In the genomic region with DNA sequence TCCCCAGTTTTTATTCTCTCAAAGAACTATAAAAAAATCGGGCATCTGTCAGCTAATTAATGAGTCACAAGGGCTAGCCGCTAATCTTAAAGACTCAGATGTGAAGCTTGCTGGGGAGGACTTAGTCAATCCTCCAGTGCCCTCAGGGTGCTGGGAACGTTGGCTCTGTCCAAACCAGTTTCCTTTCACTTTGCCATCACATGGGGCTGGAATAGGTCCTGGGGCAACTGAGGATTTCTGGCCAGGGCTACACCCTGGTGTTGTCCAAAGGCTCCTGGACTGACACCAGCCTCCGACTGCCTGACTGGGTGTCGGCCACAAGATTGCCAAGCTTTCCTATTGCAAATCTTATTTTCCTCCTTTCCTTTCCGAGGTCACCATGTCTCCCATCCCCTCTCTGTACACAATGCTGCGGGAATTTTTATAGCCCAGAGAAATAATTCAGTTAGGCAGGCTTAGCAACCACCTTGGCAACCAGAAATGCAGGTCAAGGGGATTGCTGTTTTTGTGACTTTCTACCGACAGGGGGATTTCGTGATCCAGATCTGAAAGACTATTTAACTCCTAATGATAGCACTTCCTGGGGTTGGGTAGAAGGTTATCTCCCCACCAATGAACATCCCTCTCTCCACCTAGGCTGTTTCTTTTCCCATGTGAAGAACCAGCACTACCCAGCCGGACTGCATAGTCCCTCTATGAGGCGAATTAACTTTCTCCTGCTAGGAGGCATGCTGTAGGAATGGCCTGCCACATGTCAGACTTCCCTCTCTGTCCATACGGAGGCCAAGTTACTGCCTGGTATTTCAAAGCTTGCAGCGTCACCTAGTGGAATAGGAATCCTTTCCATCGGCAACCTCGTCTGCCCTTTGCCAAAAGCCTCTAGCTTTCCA, we compare ENCODE assay signal across 8 cellular contexts. TPM values are rescaled to one million over a fixed set of nuclear protein-coding genes. Genes with fewer than 3 reads are reported as not detected.
DNase-seq lines count a peak whose midpoint lies in the region; ATAC-seq, FAIRE-seq and TF ChIP-seq lines count a peak whose summit lies in the region.
"Had no signal": no experiment of that assay in that cellular context is flagged by ENCODE, and none has a peak within 500 bp of the region (broad histone marks: within the 10 kb centered on the region; RNA-seq: fewer than 3 reads in every experiment).

No MANE protein-coding gene starts in this region.

- no peaks in the 10 kb centered on the region for H3K9me3 ChIP-seq in astrocyte (ENCODE audit: insufficient read depth, low read depth, low read length)

- FAIRE-seq in astrocyte (lab: Jason Lieb, UNC), result no peak
- no peak for FAIRE-seq in urothelium cell line (lab: Jason Lieb, UNC)

- peaks cover 36% of the 10 kb centered on the region for H3K4me1 ChIP-seq in astrocyte (ENCODE audit: insufficient read depth, low read length)

- peak; percentile 61 for TF ChIP-seq CTCF in astrocyte (IDR thresholded peaks at IDR 0.05; ENCODE audit: insufficient read depth, low read depth, low read length)

- peaks cover 24% of the 10 kb centered on the region for H3K9me3 Mint-ChIP-seq in astrocyte (ENCODE audit: unreplicated experiment)
- peaks cover 28% of the 10 kb centered on the region for H3K9me3 Mint-ChIP-seq in activated CD4-positive, alpha-beta memory T cell treated with anti-CD3 and anti-CD28 coated beads for 36 hours

- peaks cover 5% of the 10 kb centered on the region for H3K36me3 Mint-ChIP-seq in astrocyte (ENCODE audit: low read depth, unreplicated experiment)
- peaks cover 18% of the 10 kb centered on the region for H3K36me3 Mint-ChIP-seq in activated CD4-positive, alpha-beta memory T cell treated with anti-CD3 and anti-CD28 coated beads for 36 hours

- POLR2A ChIA-PET in activated CD4-positive, alpha-beta memory T cell treated with anti-CD3 and anti-CD28 coated beads for 36 hours (lab: Charles Lee), result no interaction called here

- peak overlapping the region; percentile 87 for H3K9ac ChIP-seq in astrocyte (ENCODE audit: low read length)

- peak overlapping the region; percentile 63 for H3K27ac Mint-ChIP-seq in astrocyte (ENCODE audit: unreplicated experiment)
- H3K27ac Mint-ChIP-seq in activated CD4-positive, alpha-beta memory T cell treated with anti-CD3 and anti-CD28 coated beads for 36 hours, result no peak overlapping the region

- peak overlapping the region; percentile 38 for H3K4me3 ChIP-seq in astrocyte (ENCODE audit: insufficient read depth, low read depth, low read length)

- peaks cover 36% of the 10 kb centered on the region for H3K4me1 Mint-ChIP-seq in astrocyte (ENCODE audit: low read depth, unreplicated experiment)
- H3K4me1 Mint-ChIP-seq in activated CD4-positive, alpha-beta memory T cell treated with anti-CD3 and anti-CD28 coated beads for 36 hours (ENCODE audit: low read depth), result peaks cover 17% of the 10 kb centered on the region

- H4K20me1 ChIP-seq in astrocyte (ENCODE audit: insufficient read depth, low read length), result no peaks in the 10 kb centered on the region

- CTCF ChIA-PET in activated CD4-positive, alpha-beta memory T cell treated with anti-CD3 and anti-CD28 coated beads for 36 hours (lab: Charles Lee), result interaction anchor here (1.8 kb wide), 1 partner anchor 16 kb away, joined by 4 read pairs; no protein-coding TSS in a partner anchor

- peak overlapping the region; percentile 94 for H3K27ac ChIP-seq in astrocyte (ENCODE audit: low read depth, low read length)
- H3K27ac ChIP-seq: neutrophil had no signal

- peak; percentile 16 for DNase-seq in HuH-7 (ENCODE audit: low spot score)
- DNase-seq in astrocyte (ENCODE audit: low read depth), result peak; percentile 88
- peak; percentile 84 for DNase-seq in islet precursor cell
- DNase-seq in urothelium cell line (ENCODE audit: low spot score), result peak; percentile 38
- DNase-seq in activated CD4-positive, alpha-beta memory T cell treated with anti-CD3 and anti-CD28 coated beads for 36 hours, result no peak

- no peaks in the 10 kb centered on the region for H3K36me3 ChIP-seq in astrocyte (ENCODE audit: insufficient read depth, low read length)
- H3K36me3 ChIP-seq: neutrophil had no signal

- peak overlapping the region; percentile 84 for H3K4me2 ChIP-seq in astrocyte (ENCODE audit: low read length)

- no peaks in the 10 kb centered on the region for H3K79me2 ChIP-seq in astrocyte (ENCODE audit: insufficient read depth, low read length)

- intact Hi-C loops in activated CD4-positive, alpha-beta memory T cell treated with anti-CD3 and anti-CD28 coated beads for 36 hours (cut with micrococcal nuclease), result no loop called here

- H3K27me3 Mint-ChIP-seq in astrocyte (ENCODE audit: low read depth, unreplicated experiment), result no peaks in the 10 kb centered on the region
- H3K27me3 Mint-ChIP-seq in activated CD4-positive, alpha-beta memory T cell treated with anti-CD3 and anti-CD28 coated beads for 36 hours, result no peaks in the 10 kb centered on the region

- H3K27me3 ChIP-seq in astrocyte (ENCODE audit: insufficient read depth, low read length), result no peaks in the 10 kb centered on the region
- H3K27me3 ChIP-seq: neutrophil had no signal

- ATAC-seq in GM21360 (IDR thresholded peaks at IDR 0.05; ENCODE audit: unreplicated experiment) (no peak), GM21390 (IDR thresholded peaks at IDR 0.05; ENCODE audit: unreplicated experiment) (no peak)

- H3K4me3 Mint-ChIP-seq in astrocyte (ENCODE audit: unreplicated experiment), result no peak overlapping the region
- no peak overlapping the region for H3K4me3 Mint-ChIP-seq in activated CD4-positive, alpha-beta memory T cell treated with anti-CD3 and anti-CD28 coated beads for 36 hours

- peak overlapping the region; percentile 33 for H2AFZ ChIP-seq in astrocyte (ENCODE audit: low read depth, low read length)

RNA-seq across cellular contexts. Expression of gene CTBS, which starts 29.9 kb away (rescaled TPM):
- total RNA-seq in astrocyte, result 16.9 and 18.6 TPM in 2 replicates
- 10 to 100 TPM; 22.9 to 24.2 TPM for total RNA-seq in activated CD4-positive, alpha-beta memory T cell treated with anti-CD3 and anti-CD28 coated beads for 36 hours
